ENCODE assay signal across 7 cellular contexts in genomic region chr11:102678022-102678421, GRCh38. TPM values are rescaled to one million over a fixed set of nuclear protein-coding genes. Genes with fewer than 3 reads are reported as not detected.
"Had no signal": no experiment of that assay in that cellular context is flagged by ENCODE, and none has a peak within 500 bp of the region (broad histone marks: within the 10 kb centered on the region; RNA-seq: fewer than 3 reads in every experiment).

No MANE protein-coding gene starts in this region.

- FAIRE-seq: K562 had no signal

- H3K36me3 ChIP-seq: HAP-1 had no signal

- DNase-seq: H7, IMR-90 had no signal

- H2AFZ ChIP-seq: GM23338 had no signal

- H3K4me3 ChIP-seq: GM23338, HAP-1, K562 had no signal

- H3K9me3 ChIP-seq: HAP-1 had no signal

RNA-seq across cellular contexts. Expression of gene MMP27, which starts 27.5 kb away (rescaled TPM):
- total RNA-seq: GM23338, H4, H7, HT-29, IMR-90, K562 had no signal
- polyA plus RNA-seq: GM23338, IMR-90, K562 had no signal

RNA-seq across cellular contexts. Expression of gene MMP8, which starts 46.7 kb away (rescaled TPM):
- total RNA-seq: GM23338, H4, H7, HT-29, K562 had no signal
- polyA plus RNA-seq: GM23338, K562 had no signal

RNA-seq across cellular contexts. Expression of gene MMP20, which starts 52.9 kb away (rescaled TPM):
- total RNA-seq: GM23338, H4, H7, HT-29, IMR-90, K562 had no signal
- polyA plus RNA-seq: GM23338, IMR-90, K562 had no signal
